In genomic region chr17:48908853-48909394, GRCh38 we compare ENCODE assay signal across 1 cellular context.
TF ChIP-seq lines count a peak whose summit lies in the region.

No MANE protein-coding gene starts in this region.

TF ChIP-seq in GM12878, 131 proteins besides CTCF, POLR2A, EP300 and RAD21 (continued from another document):
- TF ChIP-seq HDGF (IDR thresholded peaks at IDR 0.05): peak; percentile 90
- TF ChIP-seq BHLHE40 (IDR thresholded peaks at IDR 0.05; ENCODE audit: borderline replicate concordance in 1 of 2, low read depth in 2 of 2, low read length in 1 of 2): peak in 1 of 2 experiments; percentile 49; a peak in 1 of 4 replicates
- TF ChIP-seq EED (IDR thresholded peaks at IDR 0.05; ENCODE audit: low read depth): no peak
- 0 out of 2 replicates have a peak, but pooled peaks have one; percentile 45 for TF ChIP-seq MLLT1 (IDR thresholded peaks at IDR 0.05)
- peak in 1 of 2 experiments; percentile 78; a peak in 2 of 3 replicates for TF ChIP-seq EGR1 (IDR thresholded peaks at IDR 0.05; ENCODE audit: borderline replicate concordance in 1 of 2, low read depth in 2 of 2, low read length in 2 of 2)
- no peak for TF ChIP-seq ZZZ3 (IDR thresholded peaks at IDR 0.05; ENCODE audit: control insufficient read depth, insufficient read length, low read depth)
- no peak for TF ChIP-seq ATF7 (IDR thresholded peaks at IDR 0.05; ENCODE audit: low read depth)
- no peak for TF ChIP-seq LARP7 (IDR thresholded peaks at IDR 0.05)
- TF ChIP-seq MYC (IDR thresholded peaks at IDR 0.05; ENCODE audit: insufficient read depth, insufficient read length, insufficient replicate concordance, low read length, severe bottlenecking): peak; percentile 8
- 0 out of 2 replicates have a peak, but pooled peaks have one; percentile 31 for TF ChIP-seq CHD2 (IDR thresholded peaks at IDR 0.05; ENCODE audit: borderline replicate concordance, low read depth, low read length)
- TF ChIP-seq RELB (IDR thresholded peaks at IDR 0.05; ENCODE audit: low read depth): 0 out of 2 replicates have a peak, but pooled peaks have one; percentile 16
- TF ChIP-seq SMAD1 (IDR thresholded peaks at IDR 0.05; ENCODE audit: low read depth, partially characterized antibody): peak; percentile 72
- peak; percentile 23 for TF ChIP-seq SIX5 (IDR thresholded peaks at IDR 0.05; ENCODE audit: low read depth, low read length, severe bottlenecking)
- TF ChIP-seq RELA (IDR thresholded peaks at IDR 0.05; ENCODE audit: borderline replicate concordance, partially characterized antibody): no peak
- TF ChIP-seq NBN (IDR thresholded peaks at IDR 0.05): peak; percentile 71
